ENCODE assay signal across 23 cellular contexts in the genomic region with DNA sequence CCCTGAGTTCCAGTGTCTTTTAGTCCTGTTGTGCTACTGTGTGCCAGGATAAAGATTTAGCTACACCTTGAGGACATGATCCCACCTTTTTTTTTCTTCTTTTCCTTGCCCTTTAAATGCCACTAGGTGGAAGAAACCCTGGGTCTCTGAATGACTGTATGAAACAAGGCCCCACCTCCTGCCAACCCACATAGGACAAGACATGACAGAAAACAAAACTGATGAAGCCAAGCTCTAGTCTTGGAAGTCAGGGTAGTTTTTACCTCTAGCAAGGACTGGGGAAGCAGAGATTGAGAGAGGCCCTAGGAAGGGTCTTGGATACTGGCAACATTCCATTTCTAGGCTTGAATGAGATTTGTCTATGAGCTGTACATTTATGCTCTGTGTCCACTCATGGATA.
DNase-seq lines count a peak whose midpoint lies in the region; ATAC-seq and TF ChIP-seq lines count a peak whose summit lies in the region.
"Had no signal": no experiment of that assay in that cellular context is flagged by ENCODE, and none has a peak within 500 bp of the region (broad histone marks: within the 10 kb centered on the region; RNA-seq: fewer than 3 reads in every experiment).

No MANE protein-coding gene starts in this region.

- H3K27ac Mint-ChIP-seq in activated naive CD4-positive, alpha-beta T cell treated with anti-CD3 and anti-CD28 coated beads, Interleukin-2, amount 50 U/mL, for 72 hours = no peak overlapping the region
- H3K27ac Mint-ChIP-seq in stimulated activated naive CD8-positive, alpha-beta T cell treated with anti-CD3 and anti-CD28 coated beads, Interleukin-15, amount 100 ng/mL, for 72 hours = no peak overlapping the region
- peak overlapping the region in 3 of 5 experiments; percentile 29 to 91 (median 48) for H3K27ac Mint-ChIP-seq in brain
- H3K27ac Mint-ChIP-seq in stimulated activated effector memory CD8-positive, alpha-beta T cell treated with anti-CD3 and anti-CD28 coated beads, Interleukin-12 subunit alpha, Interleukin-12 subunit beta, amount 100 ng/mL, for 72 hours = no peak overlapping the region
- H3K27ac Mint-ChIP-seq: CD14-positive monocyte; CD4-positive, alpha-beta T cell; CD8-positive, alpha-beta memory T cell had no signal

- H3K4me3 Mint-ChIP-seq in stimulated activated naive CD8-positive, alpha-beta T cell treated with anti-CD3 and anti-CD28 coated beads, Interleukin-15, amount 100 ng/mL, for 72 hours = no peak overlapping the region
- no peak overlapping the region for H3K4me3 Mint-ChIP-seq in brain
- H3K4me3 Mint-ChIP-seq in stimulated activated effector memory CD8-positive, alpha-beta T cell treated with anti-CD3 and anti-CD28 coated beads, Interleukin-12 subunit alpha, Interleukin-12 subunit beta, amount 100 ng/mL, for 72 hours = no peak overlapping the region
- H3K4me3 Mint-ChIP-seq: CD14-positive monocyte; CD4-positive, alpha-beta T cell; CD8-positive, alpha-beta memory T cell had no signal

- peaks cover 62% of the 10 kb centered on the region for H3K27me3 Mint-ChIP-seq in stimulated activated naive CD8-positive, alpha-beta T cell treated with anti-CD3 and anti-CD28 coated beads, Interleukin-15, amount 100 ng/mL, for 72 hours
- peaks cover 5% of the 10 kb centered on the region for H3K27me3 Mint-ChIP-seq in brain

- ATAC-seq in activated naive CD4-positive, alpha-beta T cell treated with anti-CD3 and anti-CD28 coated beads, Interleukin-2, amount 50 U/mL, for 72 hours = peak; percentile 28 to 84
- peak; percentile 73 for ATAC-seq in stimulated activated naive CD8-positive, alpha-beta T cell treated with anti-CD3 and anti-CD28 coated beads, Interleukin-15, amount 100 ng/mL, for 72 hours
- no peak for ATAC-seq in stimulated activated naive CD8-positive, alpha-beta T cell treated with anti-CD3 and anti-CD28 coated beads, Interleukin-15, Interleukin-2, amounts not matched to agents 100 U/mL and 50 U/mL, for 24 hours
- ATAC-seq in stimulated activated effector memory CD8-positive, alpha-beta T cell treated with anti-CD3 and anti-CD28 coated beads, Interleukin-12 subunit alpha, Interleukin-12 subunit beta, amount 100 ng/mL, for 72 hours = peak; percentile 45
- no peak for ATAC-seq in GM21717 (IDR thresholded peaks at IDR 0.05; ENCODE audit: unreplicated experiment)
- ATAC-seq: A549 had no signal

- no peak for DNase-seq in activated naive CD4-positive, alpha-beta T cell treated with anti-CD3 and anti-CD28 coated beads, Interleukin-2, amount 50 U/mL, for 72 hours (ENCODE audit: low spot score in 2 of 2)
- no peak for DNase-seq in activated naive CD4-positive, alpha-beta T cell treated with Interleukin-2 at 50 U/mL for 16 hours
- no peak for DNase-seq in stimulated activated naive CD8-positive, alpha-beta T cell treated with anti-CD3 and anti-CD28 coated beads, Interleukin-15, amount 100 ng/mL, for 72 hours
- DNase-seq in stimulated activated naive CD8-positive, alpha-beta T cell treated with anti-CD3 and anti-CD28 coated beads, Interleukin-15, Interleukin-2, amounts not matched to agents 100 U/mL and 50 U/mL, for 24 hours = no peak
- DNase-seq in stimulated activated effector memory CD8-positive, alpha-beta T cell treated with anti-CD3 and anti-CD28 coated beads, Interleukin-12 subunit alpha, Interleukin-12 subunit beta, amount 100 ng/mL, for 72 hours (ENCODE audit: low spot score in 2 of 2) = no peak
- DNase-seq in cerebellar nuclear complex (lab: John Stamatoyannopoulos, UW) = no peak
- DNase-seq: 8988T; ACHN; AML-193; BE2C; CD4-positive, alpha-beta T cell; CD8-positive, alpha-beta memory T cell; DMS 273 treated with DMSO at 0.1 percent for 48 hours; DMS79; EL; GDM1; GM23248; H7; HCEC 1CT had no signal

- no peak for TF ChIP-seq CTCF in brain (conservative IDR thresholded peaks at IDR 0.05)

- H3K36me3 Mint-ChIP-seq in activated naive CD4-positive, alpha-beta T cell treated with anti-CD3 and anti-CD28 coated beads, Interleukin-2, amount 50 U/mL, for 72 hours = no peaks in the 10 kb centered on the region
- no peaks in the 10 kb centered on the region for H3K36me3 Mint-ChIP-seq in brain
- no peaks in the 10 kb centered on the region for H3K36me3 Mint-ChIP-seq in stimulated activated effector memory CD8-positive, alpha-beta T cell treated with anti-CD3 and anti-CD28 coated beads, Interleukin-12 subunit alpha, Interleukin-12 subunit beta, amount 100 ng/mL, for 72 hours
- H3K36me3 Mint-ChIP-seq: CD14-positive monocyte; CD8-positive, alpha-beta memory T cell had no signal

- peaks cover 6% of the 10 kb centered on the region for H3K4me1 Mint-ChIP-seq in stimulated activated naive CD8-positive, alpha-beta T cell treated with anti-CD3 and anti-CD28 coated beads, Interleukin-15, amount 100 ng/mL, for 72 hours
- peaks cover 49% of the 10 kb centered on the region for H3K4me1 Mint-ChIP-seq in brain
- H3K4me1 Mint-ChIP-seq in stimulated activated effector memory CD8-positive, alpha-beta T cell treated with anti-CD3 and anti-CD28 coated beads, Interleukin-12 subunit alpha, Interleukin-12 subunit beta, amount 100 ng/mL, for 72 hours = no peaks in the 10 kb centered on the region
- H3K4me1 Mint-ChIP-seq: CD8-positive, alpha-beta memory T cell had no signal

- peaks cover 4 to 8% of the 10 kb centered on the region in 2 donors for H3K9me3 Mint-ChIP-seq in activated naive CD4-positive, alpha-beta T cell treated with anti-CD3 and anti-CD28 coated beads, Interleukin-2, amount 50 U/mL, for 72 hours
- H3K9me3 Mint-ChIP-seq in stimulated activated naive CD8-positive, alpha-beta T cell treated with anti-CD3 and anti-CD28 coated beads, Interleukin-15, amount 100 ng/mL, for 72 hours = no peaks in the 10 kb centered on the region
- H3K9me3 Mint-ChIP-seq in brain = peaks cover 0 to 4% (median 3%) of the 10 kb centered on the region in 5 experiments
- H3K9me3 Mint-ChIP-seq in stimulated activated effector memory CD8-positive, alpha-beta T cell treated with anti-CD3 and anti-CD28 coated beads, Interleukin-12 subunit alpha, Interleukin-12 subunit beta, amount 100 ng/mL, for 72 hours = no peaks in the 10 kb centered on the region
- H3K9me3 Mint-ChIP-seq: CD4-positive, alpha-beta T cell had no signal

Comparison
In these comparisons a context has a peak if more than half of its experiments do, and no peak if none do; other contexts are left out.
1. ATAC-seq: peak in activated naive CD4-positive, alpha-beta T cell treated with anti-CD3 and anti-CD28 coated beads, Interleukin-2, amount 50 U/mL, for 72 hours (2 of 2), stimulated activated naive CD8-positive, alpha-beta T cell treated with anti-CD3 and anti-CD28 coated beads, Interleukin-15, amount 100 ng/mL, for 72 hours (single experiment) and stimulated activated effector memory CD8-positive, alpha-beta T cell treated with anti-CD3 and anti-CD28 coated beads, Interleukin-12 subunit alpha, Interleukin-12 subunit beta, amount 100 ng/mL, for 72 hours (single experiment); none in stimulated activated naive CD8-positive, alpha-beta T cell treated with anti-CD3 and anti-CD28 coated beads, Interleukin-15, Interleukin-2, amounts not matched to agents 100 U/mL and 50 U/mL, for 24 hours (single experiment) and GM21717 (single experiment).
2. H3K27ac Mint-ChIP-seq: peak in brain (3 of 5); none in activated naive CD4-positive, alpha-beta T cell treated with anti-CD3 and anti-CD28 coated beads, Interleukin-2, amount 50 U/mL, for 72 hours (0 of 2), stimulated activated naive CD8-positive, alpha-beta T cell treated with anti-CD3 and anti-CD28 coated beads, Interleukin-15, amount 100 ng/mL, for 72 hours (0 of 2) and stimulated activated effector memory CD8-positive, alpha-beta T cell treated with anti-CD3 and anti-CD28 coated beads, Interleukin-12 subunit alpha, Interleukin-12 subunit beta, amount 100 ng/mL, for 72 hours (single experiment).